Comparison of ENCODE assay signal across 8 cellular contexts in genomic region chr10:97407211-97407951, GRCh38. TPM values are rescaled to one million over a fixed set of nuclear protein-coding genes. Genes with fewer than 3 reads are reported as not detected.
DNase-seq lines count a peak whose midpoint lies in the region; ATAC-seq and TF ChIP-seq lines count a peak whose summit lies in the region.

No MANE protein-coding gene starts in this region.

- H3K27me3 Mint-ChIP-seq in activated T-helper 17 cell treated with anti-CD3 and anti-CD28 coated beads, Interleukin-2, amount 50 U/mL, for 72 hours, result no peaks in the 10 kb centered on the region
- H3K27me3 Mint-ChIP-seq in nephron progenitor cell (ENCODE audit: low read depth, poor library complexity), result peaks cover 15% of the 10 kb centered on the region

- H3K4me1 ChIP-seq in Panc1 (ENCODE audit: control insufficient read depth, insufficient read depth, low read length), result no peaks in the 10 kb centered on the region
- H3K4me1 ChIP-seq in aorta (ENCODE audit: control insufficient read depth in 1 of 2, insufficient read depth in 2 of 2, low read length in 2 of 2), result no peaks in the 10 kb centered on the region

- TF ChIP-seq CTCF in Panc1 (IDR thresholded peaks at IDR 0.05) (peak; percentile 98), nephron progenitor cell (IDR thresholded peaks at IDR 0.05) (peak; percentile 90)

- no peaks in the 10 kb centered on the region for H3K4me1 Mint-ChIP-seq in activated T-helper 17 cell treated with anti-CD3 and anti-CD28 coated beads, Interleukin-2, amount 50 U/mL, for 72 hours
- H3K4me1 Mint-ChIP-seq in nephron progenitor cell, result peaks cover 24% of the 10 kb centered on the region

- POLR2A ChIA-PET in Panc1 (lab: Charles Lee), result interaction anchor here (1.2 kb wide), 1 partner anchor 11 kb away, joined by 3 read pairs; no protein-coding TSS in a partner anchor

- H3K9me3 ChIP-seq in Panc1 (ENCODE audit: control insufficient read depth, insufficient read depth, low read depth, low read length), result no peaks in the 10 kb centered on the region
- no peaks in the 10 kb centered on the region for H3K9me3 ChIP-seq in aorta (ENCODE audit: control insufficient read depth, low read length)

- no peaks in the 10 kb centered on the region for H3K36me3 Mint-ChIP-seq in activated T-helper 17 cell treated with anti-CD3 and anti-CD28 coated beads, Interleukin-2, amount 50 U/mL, for 72 hours (ENCODE audit: low read depth)
- no peaks in the 10 kb centered on the region for H3K36me3 Mint-ChIP-seq in nephron progenitor cell (ENCODE audit: low read depth)

- no TSS peak for BruUV-seq in Panc1 (replicated peaks; lab: Mats Ljungman, UMichigan)

- intact Hi-C loops in Panc1 (cut with micrococcal nuclease; ENCODE audit: unreplicated experiment) (no loop called here), aorta (cut with DNase I) (no loop called here)

- H3K27ac ChIP-seq in Panc1 (ENCODE audit: low read length) (peak overlapping the region; percentile 15; the same call in 1 of the 2 replicates), aorta (ENCODE audit: low read depth in 1 of 2, low read length in 2 of 2) (no peak overlapping the region)

- CTCF ChIA-PET in Panc1 (lab: Charles Lee), result interaction anchor here (0.6 to 1.5 kb wide), 2 partner anchors 27 to 41 kb away, joined by 4 to 7 read pairs; no protein-coding TSS in a partner anchor

- WGBS in aorta, 2 donors, result 5 to 6% methylated on average over 10 of the region's 10 CpGs

- peak overlapping the region; percentile 60 for H3K4me3 Mint-ChIP-seq in activated T-helper 17 cell treated with anti-CD3 and anti-CD28 coated beads, Interleukin-2, amount 50 U/mL, for 72 hours
- H3K4me3 Mint-ChIP-seq in nephron progenitor cell, result peak overlapping the region; percentile 52

- no peaks in the 10 kb centered on the region for H3K9me3 Mint-ChIP-seq in activated T-helper 17 cell treated with anti-CD3 and anti-CD28 coated beads, Interleukin-2, amount 50 U/mL, for 72 hours
- H3K9me3 Mint-ChIP-seq in nephron progenitor cell, result no peaks in the 10 kb centered on the region

- ATAC-seq in Panc1 (peak; percentile 98), aorta (ENCODE audit: low FRiP score) (peak; percentile 85)
- ATAC-seq in activated T-helper 17 cell treated with anti-CD3 and anti-CD28 coated beads, Interleukin-2, amount 50 U/mL, for 72 hours (replicated peaks), result peak; percentile 97

- DNase-seq in GM03348 (ENCODE audit: low spot score) (peak; percentile 88), H7 (peak; percentile 87), LHCN-M2 (ENCODE audit: low read depth) (peak; percentile 80), Panc1 (ENCODE audit: low read depth, low spot score) (peak; percentile 84), fibroblast of peridontal ligament (ENCODE audit: extremely low read depth) (peak; percentile 83), nephron progenitor cell (peak; percentile 53), aorta (no peak)

- no peaks in the 10 kb centered on the region for H3K27me3 ChIP-seq in H7 (ENCODE audit: control insufficient read depth, insufficient read depth, low read length)
- no peaks in the 10 kb centered on the region for H3K27me3 ChIP-seq in Panc1 (ENCODE audit: control insufficient read depth, insufficient read depth, low read length)
- H3K27me3 ChIP-seq in aorta (ENCODE audit: control insufficient read depth in 1 of 2, insufficient read depth in 2 of 2, low read length in 1 of 2), result no peaks in the 10 kb centered on the region

- peak overlapping the region; percentile 19 for H3K4me3 ChIP-seq in H7 (ENCODE audit: insufficient read depth, low read depth, low read length)
- peak overlapping the region; percentile 17 to 57 for H3K4me3 ChIP-seq in Panc1 (ENCODE audit: low read depth in 2 of 2, low read length in 2 of 2)
- H3K4me3 ChIP-seq in aorta (ENCODE audit: low read length in 2 of 2), result no peak overlapping the region

- peak overlapping the region; percentile 60 for H3K27ac Mint-ChIP-seq in activated T-helper 17 cell treated with anti-CD3 and anti-CD28 coated beads, Interleukin-2, amount 50 U/mL, for 72 hours
- H3K27ac Mint-ChIP-seq in nephron progenitor cell, result no peak overlapping the region

- in situ Hi-C loops in Panc1 (cut with HindIII; ENCODE audit: low pct_unique_long_range_greater_than_20kb, low sequenced_read_pairs), result no loop called here

- H3K36me3 ChIP-seq in H7 (replicated peaks; ENCODE audit: control insufficient read depth, insufficient read depth, low read length) (no peaks in the 10 kb centered on the region), Panc1 (ENCODE audit: control insufficient read depth, insufficient read depth, low read length) (no peaks in the 10 kb centered on the region), aorta (ENCODE audit: control insufficient read depth in 1 of 2, insufficient read depth in 2 of 2, low read length in 1 of 2) (no peaks in the 10 kb centered on the region)

RNA-seq across cellular contexts. Expression of gene RRP12, which starts 6.2 kb away (rescaled TPM):
- 41.7 and 47.4 TPM in 2 replicates for total RNA-seq in H7 (2014; rRNA removed; shearing (Covaris generic))
- total RNA-seq in LHCN-M2 (2014; rRNA removed) (24.7 and 32.8 TPM in 2 replicates), Panc1 (2021; ENCODE audit: unreplicated experiment) (94.9 TPM), aorta (10 to 100 TPM; 25.1 to 31.9 TPM)
- polyA plus RNA-seq in LHCN-M2 (2012), result 18.2 TPM
- polyA plus RNA-seq in Panc1 (2012; ENCODE audit: insufficient read length), result 49.8 TPM
- 10 to 100 TPM; 29.6 to 61.9 TPM for total RNA-seq in activated T-helper 17 cell treated with anti-CD3 and anti-CD28 coated beads, Interleukin-2, amount 50 U/mL, for 72 hours
- 10 to 100 TPM in 1 of 2 donors, 1 to 10 TPM in 1; 6.4 to 10.7 TPM for polyA plus RNA-seq in aorta

RNA-seq across cellular contexts. Expression of gene PGAM1, which starts 18.6 kb away (rescaled TPM):
- 1,178 and 1,380 TPM in 2 replicates for total RNA-seq in H7 (2014; rRNA removed; shearing (Covaris generic))
- total RNA-seq in LHCN-M2 (2014; rRNA removed) (1,289 and 1,520 TPM in 2 replicates), Panc1 (2021; ENCODE audit: unreplicated experiment) (726 TPM), aorta (100 to 1,000 TPM; 145 to 148 TPM)
- polyA plus RNA-seq in LHCN-M2 (2012), result 840 TPM
- 865 TPM for polyA plus RNA-seq in Panc1 (2012; ENCODE audit: insufficient read length)
- total RNA-seq in activated T-helper 17 cell treated with anti-CD3 and anti-CD28 coated beads, Interleukin-2, amount 50 U/mL, for 72 hours, result 1,000 to 10,000 TPM; 1,094 to 1,221 TPM
- 100 to 1,000 TPM; 134 to 189 TPM for polyA plus RNA-seq in aorta

RNA-seq across cellular contexts. Expression of gene EXOSC1, which starts 38.4 kb away (rescaled TPM):
- 71.8 and 84.5 TPM in 2 replicates for total RNA-seq in H7 (2014; rRNA removed; shearing (Covaris generic))
- total RNA-seq in LHCN-M2 (2014; rRNA removed) (34.4 and 38.3 TPM in 2 replicates), Panc1 (2021; ENCODE audit: unreplicated experiment) (60.3 TPM), aorta (10 to 100 TPM; 25.6 to 27.2 TPM)
- polyA plus RNA-seq in LHCN-M2 (2012), result 42.0 TPM
- polyA plus RNA-seq in Panc1 (2012; ENCODE audit: insufficient read length), result 83.3 TPM
- total RNA-seq in activated T-helper 17 cell treated with anti-CD3 and anti-CD28 coated beads, Interleukin-2, amount 50 U/mL, for 72 hours, result 10 to 100 TPM; 49.7 to 54.2 TPM
- polyA plus RNA-seq in aorta, result 10 to 100 TPM; 39.4 to 41.9 TPM

RNA-seq across cellular contexts. Expression of gene ZDHHC16, which starts 38.6 kb away (rescaled TPM):
- 36.0 and 47.6 TPM in 2 replicates for total RNA-seq in H7 (2014; rRNA removed; shearing (Covaris generic))
- 77.3 and 86.1 TPM in 2 replicates for total RNA-seq in LHCN-M2 (2014; rRNA removed)
- polyA plus RNA-seq in LHCN-M2 (2012), result 59.4 TPM
- total RNA-seq in Panc1 (2021; ENCODE audit: unreplicated experiment), result 64.5 TPM
- polyA plus RNA-seq in Panc1 (2012; ENCODE audit: insufficient read length), result 58.1 TPM
- 10 to 100 TPM; 49.2 to 65.8 TPM for total RNA-seq in activated T-helper 17 cell treated with anti-CD3 and anti-CD28 coated beads, Interleukin-2, amount 50 U/mL, for 72 hours
- total RNA-seq in aorta, result 10 to 100 TPM; 29.6 to 35.6 TPM
- 10 to 100 TPM; 17.8 to 27.8 TPM for polyA plus RNA-seq in aorta

Comparison
In these comparisons a context has a peak if more than half of its experiments do, and no peak if none do; other contexts are left out.
1. DNase-seq: peak in GM03348 (single experiment), H7 (single experiment), LHCN-M2 (single experiment), Panc1 (single experiment), fibroblast of peridontal ligament (single experiment) and nephron progenitor cell (single experiment); none in aorta (0 of 2).
2. H3K4me3 ChIP-seq: peak in H7 (single experiment) and Panc1 (2 of 2); none in aorta (0 of 2).
3. Peak in every context shown above with its lines, with median percentiles within 50 percentile points of each other: ATAC-seq.